ENCODE assay signal across 38 cellular contexts in genomic region chr6:137203256-137203655, GRCh38. TPM values are rescaled to one million over a fixed set of nuclear protein-coding genes. Genes with fewer than 3 reads are reported as not detected.
"Had no signal": no experiment of that assay in that cellular context is flagged by ENCODE, and none has a peak within 500 bp of the region (broad histone marks: within the 10 kb centered on the region; RNA-seq: fewer than 3 reads in every experiment).

No MANE protein-coding gene starts in this region.

- H3K4me2 ChIP-seq: smooth muscle cell had no signal

- H3K9me3 ChIP-seq: left lung, lower lobe of right lung, mucosa of descending colon, ovary, right atrium auricular region, right lobe of liver, stomach, testis, thyroid gland, transverse colon, upper lobe of left lung, vagina had no signal

- FAIRE-seq: islet of Langerhans, kidney had no signal

- ATAC-seq: left colon; left lung; lower lobe of right lung; mucosa of descending colon; naive thymus-derived CD4-positive, alpha-beta T cell; natural killer cell treated with Interleukin-12 subunit alpha and Interleukin-12 subunit beta and Interleukin-15 and Interleukin-18, amount 100 ng/mL, for 72 hours; right lobe of liver; stimulated activated memory B cell treated with anti-CD40 and anti-IgM and Interleukin-4, amounts not matched to agents 10 μg/mL and 1 μg/mL and 100 μg/mL, for 72 hours; stimulated activated naive CD8-positive, alpha-beta T cell treated with anti-CD3 and anti-CD28 coated beads, Interleukin-15, Interleukin-2, amounts not matched to agents 100 U/mL and 50 U/mL, for 24 hours had no signal

- H3K27me3 ChIP-seq: left lung, ovary, right atrium auricular region, right lobe of liver, stomach, testis, thyroid gland, transverse colon, upper lobe of left lung, vagina had no signal

- DNase-seq: hippocampal formation; immature natural killer cell; kidney; left colon; left lung; lower lobe of right lung; mammary epithelial cell; mesenchymal stem cell; mucosa of descending colon; naive thymus-derived CD4-positive, alpha-beta T cell; ovary; right lobe of liver; stimulated activated CD4-positive, alpha-beta T cell treated with anti-CD3 and anti-CD28 coated beads, Interleukin-1b, Interleukin-23, amount 100 ng/mL, for 48 hours; stimulated activated CD4-positive, alpha-beta T cell treated with anti-CD3 and anti-CD28 coated beads, Interleukin-2, amount 100 ng/mL, for 48 hours; stimulated activated CD4-positive, alpha-beta T cell treated with anti-CD3 and anti-CD28 coated beads, Interleukin-4, amount 100 ng/mL, for 4 hours; stimulated activated CD8-positive, alpha-beta memory T cell treated with anti-CD3 and anti-CD28 coated beads, Interleukin-4, amount 100 ng/mL, for 48 hours; stimulated activated naive CD8-positive, alpha-beta T cell treated with anti-CD3 and anti-CD28 coated beads, Interleukin-15, Interleukin-2, amounts not matched to agents 100 U/mL and 50 U/mL, for 24 hours; stomach; testis; thyroid gland; transverse colon; upper lobe of left lung had no signal

- H3K36me3 ChIP-seq: ovary had no signal

- H3K4me3 ChIP-seq: left lung, lower lobe of right lung, mucosa of descending colon, ovary, right atrium auricular region, right lobe of liver, smooth muscle cell, stomach, testis, thyroid gland, transverse colon, upper lobe of left lung, vagina had no signal

- H3K27ac ChIP-seq: left lung, lower lobe of right lung, ovary, right atrium auricular region, right lobe of liver, stomach, testis, thyroid gland, transverse colon, vagina had no signal

- H3K4me1 ChIP-seq: right lobe of liver, testis, thyroid gland had no signal

RNA-seq across cellular contexts. Expression of gene IL22RA2, which starts 29.8 kb away (rescaled TPM):
- total RNA-seq: kidney; left colon; left lung; lower lobe of right lung; mammary epithelial cell; mesothelial cell of epicardium; mucosa of descending colon; myocyte; naive thymus-derived CD4-positive, alpha-beta T cell; natural killer cell treated with Interleukin-12 subunit alpha and Interleukin-12 subunit beta and Interleukin-15 and Interleukin-18, amount 100 ng/mL, for 72 hours; omental fat pad; ovary; progenitor cell of endocrine pancreas; pulmonary artery endothelial cell; renal cortical epithelial cell; right atrium auricular region; right lobe of liver; skeletal muscle tissue; smooth muscle cell; stomach; testis; thyroid gland; upper lobe of left lung; urinary bladder; vagina had no signal
- polyA plus RNA-seq: immature natural killer cell; liver; mammary epithelial cell; naive thymus-derived CD4-positive, alpha-beta T cell; neural cell; ovary; smooth muscle cell; urinary bladder had no signal
